30 cellular contexts compared by ENCODE assay signal in the genomic region with DNA sequence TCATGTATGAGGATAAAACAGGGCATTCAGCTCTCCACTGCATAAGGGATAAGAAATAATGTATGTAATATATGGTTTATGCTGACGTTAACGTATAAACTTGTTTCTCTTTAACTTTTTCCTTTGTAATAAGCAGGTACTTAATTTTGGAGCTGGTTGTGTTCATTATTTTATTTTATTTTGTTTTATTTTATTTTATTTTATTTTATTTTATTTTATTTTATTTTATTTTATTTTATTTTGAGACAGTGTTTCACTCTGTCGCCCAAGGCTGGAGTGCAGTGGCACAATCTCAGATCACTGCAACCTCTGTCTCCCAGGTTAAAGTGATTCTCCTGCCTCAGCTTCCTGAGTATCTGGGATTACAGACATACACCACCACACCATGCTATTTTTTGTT.
DNase-seq lines count a peak whose midpoint lies in the region; ATAC-seq and TF ChIP-seq lines count a peak whose summit lies in the region.
"Had no signal": no experiment of that assay in that cellular context is flagged by ENCODE, and none has a peak within 500 bp of the region (broad histone marks: within the 10 kb centered on the region; RNA-seq: fewer than 3 reads in every experiment).

No MANE protein-coding gene starts in this region.

- H3K4me3 ChIP-seq in neural progenitor cell (no peak overlapping the region), thyroid gland (replicated peaks in 1 of 3) (no peak overlapping the region)
- H3K4me3 ChIP-seq: A549; BLaER1; BLaER1 treated with 17β-estradiol and CSF1 and Interleukin-3, amounts not matched to agents 10 nM and 100 nM had no signal

- H3K36me3 Mint-ChIP-seq in WTC11: no peaks in the 10 kb centered on the region
- H3K36me3 Mint-ChIP-seq in neural progenitor cell: no peaks in the 10 kb centered on the region
- H3K36me3 Mint-ChIP-seq: CD14-positive monocyte; CD4-positive, alpha-beta memory T cell; CD4-positive, CD25-positive, alpha-beta regulatory T cell; CD8-positive, alpha-beta memory T cell; CD8-positive, alpha-beta T cell had no signal

- POLR2A ChIA-PET in WTC11 (lab: Charles Lee): no interaction called here

- H3K27ac Mint-ChIP-seq in WTC11 (no peak overlapping the region), neural progenitor cell (no peak overlapping the region)
- H3K27ac Mint-ChIP-seq: B cell; CD14-positive monocyte; CD4-positive, alpha-beta memory T cell; CD4-positive, alpha-beta T cell; CD4-positive, CD25-positive, alpha-beta regulatory T cell; CD8-positive, alpha-beta memory T cell; CD8-positive, alpha-beta T cell had no signal

- H3K27me3 Mint-ChIP-seq in WTC11 (ENCODE audit: low read depth) (no peaks in the 10 kb centered on the region), neural progenitor cell (ENCODE audit: insufficient read depth, low read depth) (no peaks in the 10 kb centered on the region)
- H3K27me3 Mint-ChIP-seq: B cell; CD4-positive, alpha-beta memory T cell; CD4-positive, alpha-beta T cell; CD4-positive, CD25-positive, alpha-beta regulatory T cell; CD8-positive, alpha-beta memory T cell had no signal

- H3K9ac ChIP-seq in neural progenitor cell: no peak overlapping the region
- H3K9ac ChIP-seq: BLaER1; BLaER1 treated with 17β-estradiol and CSF1 and Interleukin-3, amounts not matched to agents 10 nM and 100 nM had no signal

- no peak overlapping the region for H3K4me3 Mint-ChIP-seq in WTC11
- no peak overlapping the region for H3K4me3 Mint-ChIP-seq in neural progenitor cell
- H3K4me3 Mint-ChIP-seq: B cell; CD14-positive monocyte; CD4-positive, alpha-beta memory T cell; CD4-positive, alpha-beta T cell; CD4-positive, CD25-positive, alpha-beta regulatory T cell; CD8-positive, alpha-beta memory T cell; CD8-positive, alpha-beta T cell had no signal

- CTCF ChIA-PET in WTC11 (lab: Charles Lee): no interaction called here

- no peaks in the 10 kb centered on the region for H3F3A ChIP-seq in neural progenitor cell (ENCODE audit: low read depth)

- H3K36me3 ChIP-seq in neural progenitor cell (no peaks in the 10 kb centered on the region), thyroid gland (no peaks in the 10 kb centered on the region)
- H3K36me3 ChIP-seq: BE2C; BLaER1; BLaER1 treated with 17β-estradiol and CSF1 and Interleukin-3, amounts not matched to agents 10 nM and 100 nM had no signal

- H2AFZ ChIP-seq in neural progenitor cell (replicated peaks): peak overlapping the region; percentile 57

- H3K27me3 ChIP-seq in neural progenitor cell (no peaks in the 10 kb centered on the region), thyroid gland (no peaks in the 10 kb centered on the region)
- H3K27me3 ChIP-seq: BE2C; BLaER1; BLaER1 treated with 17β-estradiol and CSF1 and Interleukin-3, amounts not matched to agents 10 nM and 100 nM had no signal

- 96% methylated on average over 3 of the region's 3 CpGs for WGBS in thyroid gland, 2 donors

- no peak for TF ChIP-seq CTCF in WTC11 (IDR thresholded peaks at IDR 0.05)
- TF ChIP-seq CTCF in neural progenitor cell (IDR thresholded peaks at IDR 0.05): no peak
- TF ChIP-seq CTCF in thyroid gland (IDR thresholded peaks at IDR 0.05): no peak

- intact Hi-C loops in thyroid gland (cut with DNase I): no loop called here

- H3K9me3 ChIP-seq in neural progenitor cell (ENCODE audit: low read depth) (no peaks in the 10 kb centered on the region), thyroid gland (no peaks in the 10 kb centered on the region)
- H3K9me3 ChIP-seq: A549; BE2C; BLaER1; BLaER1 treated with 17β-estradiol and CSF1 and Interleukin-3, amounts not matched to agents 10 nM and 100 nM; Caco-2 had no signal

- H3K4me1 Mint-ChIP-seq in WTC11 (no peaks in the 10 kb centered on the region), neural progenitor cell (peaks cover 2% of the 10 kb centered on the region)
- H3K4me1 Mint-ChIP-seq: CD14-positive monocyte; CD4-positive, alpha-beta memory T cell; CD4-positive, CD25-positive, alpha-beta regulatory T cell; CD8-positive, alpha-beta memory T cell had no signal

- H3K79me2 ChIP-seq in neural progenitor cell (ENCODE audit: low read depth): no peaks in the 10 kb centered on the region

- DNase-seq in WTC11 (ENCODE audit: low spot score): no peak
- no peak for DNase-seq in neural progenitor cell (ENCODE audit: low spot score)
- no peak for DNase-seq in thyroid gland
- DNase-seq in anterior cingulate cortex (lab: John Stamatoyannopoulos, UW): no peak
- DNase-seq: 8988T; ACHN; AML-193; BE2C; C1 segment of cervical spinal cord; Caco-2; Calu3; CD4-positive, alpha-beta memory T cell; CD4-positive, alpha-beta T cell; CD4-positive, CD25-positive, alpha-beta regulatory T cell; CD8-positive, alpha-beta memory T cell; CD8-positive, alpha-beta T cell; COR-L47; DMS 273 treated with DMSO at 0.1 percent for 48 hours; DMS153; DMS79; DMS79 treated with DMSO at 0.1 percent for 48 hours; DND-41; EL had no signal

- H4K20me1 ChIP-seq in neural progenitor cell (ENCODE audit: low read depth): no peaks in the 10 kb centered on the region
- H4K20me1 ChIP-seq: BLaER1; BLaER1 treated with 17β-estradiol and CSF1 and Interleukin-3, amounts not matched to agents 10 nM and 100 nM had no signal

- H3K9me3 Mint-ChIP-seq in WTC11: no peaks in the 10 kb centered on the region
- no peaks in the 10 kb centered on the region for H3K9me3 Mint-ChIP-seq in neural progenitor cell

- H3K27ac ChIP-seq in neural progenitor cell (no peak overlapping the region), thyroid gland (no peak overlapping the region)
- H3K27ac ChIP-seq: 22Rv1; A549; BLaER1; BLaER1 treated with 17β-estradiol and CSF1 and Interleukin-3, amounts not matched to agents 10 nM and 100 nM; C4-2B had no signal

- TF ChIP-seq POLR2A in thyroid gland (IDR thresholded peaks at IDR 0.05): no peak

- H3K4me2 ChIP-seq in neural progenitor cell: no peak overlapping the region
- H3K4me2 ChIP-seq: A549; BLaER1; BLaER1 treated with 17β-estradiol and CSF1 and Interleukin-3, amounts not matched to agents 10 nM and 100 nM had no signal

- H3K4me1 ChIP-seq in neural progenitor cell (no peaks in the 10 kb centered on the region), thyroid gland (no peaks in the 10 kb centered on the region)
- H3K4me1 ChIP-seq: A549, BE2C, Caco-2 had no signal

- ATAC-seq in WTC11: no peak
- ATAC-seq: A549; CD8-positive, alpha-beta T cell had no signal

TF ChIP-seq in WTC11, 78 proteins besides CTCF, POLR2A, EP300 and RAD21:
- TF ChIP-seq, protein P1, sequence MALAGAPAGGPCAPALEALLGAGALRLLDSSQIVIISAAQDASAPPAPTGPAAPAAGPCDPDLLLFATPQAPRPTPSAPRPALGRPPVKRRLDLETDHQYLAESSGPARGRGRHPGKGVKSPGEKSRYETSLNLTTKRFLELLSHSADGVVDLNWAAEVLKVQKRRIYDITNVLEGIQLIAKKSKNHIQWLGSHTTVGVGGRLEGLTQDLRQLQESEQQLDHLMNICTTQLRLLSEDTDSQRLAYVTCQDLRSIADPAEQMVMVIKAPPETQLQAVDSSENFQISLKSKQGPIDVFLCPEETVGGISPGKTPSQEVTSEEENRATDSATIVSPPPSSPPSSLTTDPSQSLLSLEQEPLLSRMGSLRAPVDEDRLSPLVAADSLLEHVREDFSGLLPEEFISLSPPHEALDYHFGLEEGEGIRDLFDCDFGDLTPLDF (CRISPR knock-in tag; IDR thresholded peaks at IDR 0.05): no peak
- TF ChIP-seq HMGA2 (CRISPR knock-in tag; IDR thresholded peaks at IDR 0.05): peak; percentile 94
